19 cellular contexts compared by ENCODE assay signal in the genomic region with DNA sequence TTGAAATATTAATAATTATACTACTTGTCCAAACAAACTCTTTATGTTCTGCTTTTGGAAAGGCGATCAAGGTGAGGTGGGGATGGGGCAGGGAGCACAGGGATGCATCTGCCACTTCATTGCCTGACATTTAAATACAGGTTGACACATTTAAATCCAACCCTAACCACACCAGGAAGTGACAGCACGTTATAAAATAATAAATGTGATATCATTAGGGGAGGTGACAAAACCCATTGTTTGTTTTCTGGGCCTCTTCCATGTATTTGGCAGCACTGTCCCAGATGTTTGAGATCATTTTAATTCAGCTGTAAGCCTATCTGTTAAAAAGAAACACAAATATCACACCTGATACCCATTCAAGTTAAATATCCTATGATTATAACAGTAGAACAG.
"Had no signal": no experiment of that assay in that cellular context is flagged by ENCODE, and none has a peak within 500 bp of the region (broad histone marks: within the 10 kb centered on the region; RNA-seq: fewer than 3 reads in every experiment).

No MANE protein-coding gene starts in this region.

- H3K4me1 ChIP-seq: heart left ventricle, psoas muscle, right lobe of liver, spleen, tibial artery had no signal

- H3K27me3 ChIP-seq: heart left ventricle, neutrophil, right lobe of liver, spleen, tibial artery, upper lobe of right lung, vagina had no signal

- ATAC-seq: heart left ventricle; naive thymus-derived CD8-positive, alpha-beta T cell; psoas muscle; right lobe of liver; stimulated activated memory B cell treated with anti-CD40 and anti-IgM and Interleukin-4, amounts not matched to agents 10 μg/mL and 1 μg/mL and 100 μg/mL, for 72 hours; upper lobe of right lung had no signal

- H3K9me3 ChIP-seq: neutrophil, psoas muscle, right lobe of liver, tibial artery, upper lobe of right lung, vagina had no signal

- H3K4me3 ChIP-seq: heart left ventricle, psoas muscle, right lobe of liver, spleen, tibial artery, upper lobe of right lung, vagina had no signal

- H3K27ac ChIP-seq: heart left ventricle, neutrophil, psoas muscle, right lobe of liver, spleen, tibial artery, upper lobe of right lung, vagina had no signal

- H3K36me3 ChIP-seq: heart left ventricle, neutrophil, right lobe of liver, spleen, tibial artery, upper lobe of right lung, vagina had no signal

- DNase-seq: effector CD4-positive, alpha-beta T cell; endodermal cell; erythroblast; heart left ventricle; hippocampal formation; mesendoderm; naive thymus-derived CD8-positive, alpha-beta T cell; psoas muscle; retina; right lobe of liver; spleen; stimulated activated CD4-positive, alpha-beta T cell treated with anti-CD3 and anti-CD28 coated beads, Interleukin-15, amount 100 ng/mL, for 24 hours; stimulated activated CD4-positive, alpha-beta T cell treated with anti-CD3 and anti-CD28 coated beads, Interleukin-1b, Interleukin-23, amount 100 ng/mL, for 48 hours; stimulated activated CD4-positive, alpha-beta T cell treated with anti-CD3 and anti-CD28 coated beads, Interleukin-4, amount 100 ng/mL, for 24 hours; tibial artery; upper lobe of right lung had no signal
